ENCODE assay signal across 20 cellular contexts in genomic region chr7:132183822-132184380, GRCh38.
"Had no signal": no experiment of that assay in that cellular context is flagged by ENCODE, and none has a peak within 500 bp of the region (broad histone marks: within the 10 kb centered on the region; RNA-seq: fewer than 3 reads in every experiment).

No MANE protein-coding gene starts in this region.

- H3K27ac ChIP-seq: coronary artery, esophagus muscularis mucosa, prostate gland, suprapubic skin, upper lobe of left lung had no signal

- DNase-seq: activated CD4-positive, alpha-beta T cell treated with anti-CD3 and anti-CD28 coated beads, Interleukin-2, amount 50 U/mL, for 4 hours; activated naive CD4-positive, alpha-beta T cell; activated naive CD8-positive, alpha-beta T cell treated with anti-CD3 and anti-CD28 coated beads, Interleukin-2, amount 10 ng/mL, durations not matched to agents 7 days and 5 days; activated T-cell treated with anti-CD3 and anti-CD28 coated beads for 4 hours; kidney glomerular epithelial cell; left ventricle myocardium superior; occipital lobe; right cardiac atrium; stimulated activated naive CD8-positive, alpha-beta T cell treated with anti-CD3 and anti-CD28 coated beads, Interleukin-15, Interleukin-2, amounts not matched to agents 100 U/mL and 50 U/mL, for 24 hours; upper lobe of left lung had no signal

- H3K4me1 Mint-ChIP-seq: activated naive CD8-positive, alpha-beta T cell treated with anti-CD3 and anti-CD28 coated beads, Interleukin-2, amount 10 ng/mL, durations not matched to agents 7 days and 5 days; central memory CD8-positive, alpha-beta T cell; nephron had no signal

- H3K4me3 Mint-ChIP-seq: activated naive CD8-positive, alpha-beta T cell treated with anti-CD3 and anti-CD28 coated beads, Interleukin-2, amount 10 ng/mL, durations not matched to agents 7 days and 5 days; brain; central memory CD8-positive, alpha-beta T cell; nephron; T-helper 2 cell treated with Interferon-gamma antibody and Interleukin-4, amounts not matched to agents 5 μg/mL and 100 μg/mL, for 36 hours had no signal

- H3K9me3 ChIP-seq: prostate gland had no signal

- ATAC-seq: activated CD4-positive, CD25-positive, alpha-beta regulatory T cell treated with anti-CD3 and anti-CD28 coated beads, Interleukin-2, amount 50 U/mL, for 24 hours; left ventricle myocardium superior; right cardiac atrium; stimulated activated naive CD8-positive, alpha-beta T cell treated with anti-CD3 and anti-CD28 coated beads, Interleukin-15, Interleukin-2, amounts not matched to agents 100 U/mL and 50 U/mL, for 24 hours had no signal

- H3K27me3 Mint-ChIP-seq: activated naive CD8-positive, alpha-beta T cell treated with anti-CD3 and anti-CD28 coated beads, Interleukin-2, amount 10 ng/mL, durations not matched to agents 7 days and 5 days; brain; central memory CD8-positive, alpha-beta T cell had no signal

- H3K4me1 ChIP-seq: esophagus muscularis mucosa, prostate gland, suprapubic skin, upper lobe of left lung had no signal

- H3K4me3 ChIP-seq: coronary artery, esophagus muscularis mucosa, prostate gland, smooth muscle cell, suprapubic skin, upper lobe of left lung had no signal

- H3K27me3 ChIP-seq: esophagus muscularis mucosa, suprapubic skin, upper lobe of left lung had no signal

- H3K36me3 ChIP-seq: prostate gland, suprapubic skin, upper lobe of left lung had no signal

- H3K27ac Mint-ChIP-seq: activated naive CD8-positive, alpha-beta T cell treated with anti-CD3 and anti-CD28 coated beads, Interleukin-2, amount 10 ng/mL, durations not matched to agents 7 days and 5 days; nephron; T-helper 2 cell treated with Interferon-gamma antibody and Interleukin-4, amounts not matched to agents 5 μg/mL and 100 μg/mL, for 36 hours had no signal
